11 cellular contexts compared by ENCODE assay signal in genomic region chr15:36468746-36469145, GRCh38.
DNase-seq lines count a peak whose midpoint lies in the region; ATAC-seq and TF ChIP-seq lines count a peak whose summit lies in the region.
"Had no signal": no experiment of that assay in that cellular context is flagged by ENCODE, and none has a peak within 500 bp of the region (broad histone marks: within the 10 kb centered on the region; RNA-seq: fewer than 3 reads in every experiment).

No MANE protein-coding gene starts in this region.

- H4K20me1 ChIP-seq in mammary epithelial cell (ENCODE audit: insufficient read depth, low read length) = no peaks in the 10 kb centered on the region

- dilution Hi-C loops in mammary epithelial cell (cut with HindIII; ENCODE audit: low sequenced_read_pairs) = no loop called here

- no peaks in the 10 kb centered on the region for H3K79me2 ChIP-seq in mammary epithelial cell (ENCODE audit: insufficient read depth, low read length)

- no peak overlapping the region for H3K9ac ChIP-seq in mammary epithelial cell (ENCODE audit: insufficient read depth, low read length)

- H3K9me3 Mint-ChIP-seq in stimulated activated naive B cell treated with anti-CD40 and anti-IgM and Interleukin-4, amounts not matched to agents 10 μg/mL and 1 μg/mL and 100 μg/mL, for 72 hours = no peaks in the 10 kb centered on the region

- no peaks in the 10 kb centered on the region for H3K4me1 Mint-ChIP-seq in stimulated activated naive B cell treated with anti-CD40 and anti-IgM and Interleukin-4, amounts not matched to agents 10 μg/mL and 1 μg/mL and 100 μg/mL, for 72 hours
- H3K4me1 Mint-ChIP-seq: CD4-positive, CD25-positive, alpha-beta regulatory T cell had no signal

- H3K4me3 ChIP-seq in mammary epithelial cell (replicated peaks in 1 of 3; ENCODE audit: insufficient read depth in 1 of 3, low read depth in 2 of 3, low read length in 3 of 3) (no peak overlapping the region), left lung (no peak overlapping the region)

- intact Hi-C loops in mammary epithelial cell (cut with micrococcal nuclease) (no loop called here), left lung (cut with DNase I) (no loop called here)

- H3K27ac Mint-ChIP-seq in stimulated activated naive B cell treated with anti-CD40 and anti-IgM and Interleukin-4, amounts not matched to agents 10 μg/mL and 1 μg/mL and 100 μg/mL, for 72 hours = no peak overlapping the region
- H3K27ac Mint-ChIP-seq: activated naive CD4-positive, alpha-beta T cell treated with anti-CD3 and anti-CD28 coated beads for 36 hours; CD4-positive, CD25-positive, alpha-beta regulatory T cell had no signal

- no peaks in the 10 kb centered on the region for H3K27me3 Mint-ChIP-seq in stimulated activated naive B cell treated with anti-CD40 and anti-IgM and Interleukin-4, amounts not matched to agents 10 μg/mL and 1 μg/mL and 100 μg/mL, for 72 hours
- H3K27me3 Mint-ChIP-seq: CD4-positive, CD25-positive, alpha-beta regulatory T cell had no signal

- peak overlapping the region; percentile 83 for H2AFZ ChIP-seq in mammary epithelial cell (ENCODE audit: low read depth, low read length)

- peak; percentile 68 for DNase-seq in AG20443 (ENCODE audit: low spot score)
- peak; percentile 84 for DNase-seq in M059J (ENCODE audit: low read depth)
- peak; percentile 96 for DNase-seq in mammary epithelial cell
- peak in 1 of 2 donors; percentile 67 for DNase-seq in left lung
- no peak for DNase-seq in stimulated activated naive B cell treated with anti-CD40 and anti-IgM and Interleukin-4, amounts not matched to agents 10 μg/mL and 1 μg/mL and 100 μg/mL, for 72 hours
- DNase-seq in stimulated activated naive CD8-positive, alpha-beta T cell treated with anti-CD3 and anti-CD28 coated beads, Interleukin-15, Interleukin-2, amounts not matched to agents 100 U/mL and 50 U/mL, for 24 hours = no peak
- no peak for DNase-seq in stimulated activated CD4-positive, alpha-beta T cell treated with anti-CD3 and anti-CD28 coated beads, Interleukin-4, amount 100 ng/mL, for 1 hour
- DNase-seq: activated CD4-positive, CD25-positive, alpha-beta regulatory T cell treated with anti-CD3 and anti-CD28 coated beads, Interleukin-2, amount 50 U/mL, for 72 hours; activated naive CD4-positive, alpha-beta T cell treated with anti-CD3 and anti-CD28 coated beads for 36 hours; CD4-positive, CD25-positive, alpha-beta regulatory T cell had no signal

- CTCF ChIA-PET in mammary epithelial cell (lab: Charles Lee; ENCODE audit: low non-redundant PET) = no interaction called here

- H3K27me3 ChIP-seq in mammary epithelial cell (ENCODE audit: insufficient read depth, low read length) (no peaks in the 10 kb centered on the region), left lung (no peaks in the 10 kb centered on the region)

- TF ChIP-seq CTCF in mammary epithelial cell (conservative IDR thresholded peaks at IDR 0.05 in 1 of 2, IDR thresholded peaks at IDR 0.05 in 1 of 2; ENCODE audit: extremely low read depth in 1 of 2, insufficient read depth in 1 of 2, low read depth in 1 of 2, low read length in 2 of 2) (no peak), left lung (IDR thresholded peaks at IDR 0.05) (no peak)

- H3K9me3 ChIP-seq in mammary epithelial cell (replicated peaks; ENCODE audit: insufficient read depth, low read length) = no peaks in the 10 kb centered on the region
- no peaks in the 10 kb centered on the region for H3K9me3 ChIP-seq in left lung

- H3K4me2 ChIP-seq in mammary epithelial cell (ENCODE audit: insufficient read depth, low read depth, low read length) = peak overlapping the region; percentile 67

- no peak overlapping the region for H3K4me3 Mint-ChIP-seq in stimulated activated naive B cell treated with anti-CD40 and anti-IgM and Interleukin-4, amounts not matched to agents 10 μg/mL and 1 μg/mL and 100 μg/mL, for 72 hours
- H3K4me3 Mint-ChIP-seq: activated naive CD4-positive, alpha-beta T cell treated with anti-CD3 and anti-CD28 coated beads for 36 hours; CD4-positive, CD25-positive, alpha-beta regulatory T cell had no signal

- H3K4me1 ChIP-seq in mammary epithelial cell (ENCODE audit: insufficient read depth, low read length) (peaks cover 19% of the 10 kb centered on the region), left lung (no peaks in the 10 kb centered on the region)

- H3K36me3 Mint-ChIP-seq in stimulated activated naive B cell treated with anti-CD40 and anti-IgM and Interleukin-4, amounts not matched to agents 10 μg/mL and 1 μg/mL and 100 μg/mL, for 72 hours = no peaks in the 10 kb centered on the region
- H3K36me3 Mint-ChIP-seq: CD4-positive, CD25-positive, alpha-beta regulatory T cell had no signal

- H3K36me3 ChIP-seq in mammary epithelial cell (ENCODE audit: insufficient read depth, low read length) (no peaks in the 10 kb centered on the region), left lung (no peaks in the 10 kb centered on the region)

- H3K27ac ChIP-seq in mammary epithelial cell (ENCODE audit: insufficient read depth, low read depth, low read length) (peak overlapping the region; percentile 59), left lung (no peak overlapping the region)

- in situ Hi-C loops in mammary epithelial cell (cut with MboI; ENCODE audit: low sequenced_read_pairs in 2 of 2) = no loop called here

- ATAC-seq in left lung = peak; percentile 80
- no peak for ATAC-seq in stimulated activated naive B cell treated with anti-CD40 and anti-IgM and Interleukin-4, amounts not matched to agents 10 μg/mL and 1 μg/mL and 100 μg/mL, for 72 hours (replicated peaks)
- no peak for ATAC-seq in GM18909 (IDR thresholded peaks at IDR 0.05; ENCODE audit: poor library complexity, unreplicated experiment)
- no peak for ATAC-seq in stimulated activated naive CD8-positive, alpha-beta T cell treated with anti-CD3 and anti-CD28 coated beads, Interleukin-15, Interleukin-2, amounts not matched to agents 100 U/mL and 50 U/mL, for 24 hours

- WGBS in mammary epithelial cell (ENCODE audit: low coverage, missing lambda C conversion rate) = 3% methylated on average over 4 of the region's 5 CpGs

- BruUV-seq in mammary epithelial cell (replicated peaks; lab: Mats Ljungman, UMichigan) = no TSS peak

Comparison
In these comparisons a context has a peak if more than half of its experiments do, and no peak if none do; other contexts are left out.
1. DNase-seq: peak in AG20443 (single experiment), M059J (single experiment) and mammary epithelial cell (single experiment); none in stimulated activated naive B cell treated with anti-CD40 and anti-IgM and Interleukin-4, amounts not matched to agents 10 μg/mL and 1 μg/mL and 100 μg/mL, for 72 hours (single experiment), stimulated activated naive CD8-positive, alpha-beta T cell treated with anti-CD3 and anti-CD28 coated beads, Interleukin-15, Interleukin-2, amounts not matched to agents 100 U/mL and 50 U/mL, for 24 hours (single experiment) and stimulated activated CD4-positive, alpha-beta T cell treated with anti-CD3 and anti-CD28 coated beads, Interleukin-4, amount 100 ng/mL, for 1 hour (single experiment).